Comparison of ENCODE assay signal across 21 cellular contexts in genomic region chr2:67625178-67625577, GRCh38.
DNase-seq lines count a peak whose midpoint lies in the region; ATAC-seq and TF ChIP-seq lines count a peak whose summit lies in the region.
"Had no signal": no experiment of that assay in that cellular context is flagged by ENCODE, and none has a peak within 500 bp of the region (broad histone marks: within the 10 kb centered on the region; RNA-seq: fewer than 3 reads in every experiment).

No MANE protein-coding gene starts in this region.

- peak overlapping the region in 1 of 2 experiments; percentile 62; a peak in 2 of 4 replicates for H3K27ac ChIP-seq in SK-N-SH (ENCODE audit: low read depth in 2 of 2, low read length in 1 of 2)
- H3K27ac ChIP-seq: 22Rv1, ascending aorta, KMS-11 had no signal

- H3K4me2 ChIP-seq in SK-N-SH, result no peak overlapping the region
- H3K4me2 ChIP-seq: KMS-11 had no signal

- DNase-seq in SK-N-SH (no peak), amniotic epithelial cell (ENCODE audit: low read depth) (peak; percentile 63), fibroblast of pulmonary artery (ENCODE audit: low read depth) (peak; percentile 70), renal cortical epithelial cell (ENCODE audit: low read depth) (peak; percentile 87), mucosa of descending colon (no peak), NCI-H2029 treated with DMSO at 0.1 percent for 48 hours (lab: John Stamatoyannopoulos, UW) (no peak)
- DNase-seq: activated CD4-positive, alpha-beta memory T cell treated with anti-CD3 and anti-CD28 coated beads, Interleukin-2, amount 10 ng/mL, durations not matched to agents 7 days and 5 days; activated CD4-positive, CD25-positive, alpha-beta regulatory T cell; activated effector memory CD4-positive, alpha-beta T cell treated with Interleukin-2 at 50 U/mL for 16 hours; Calu3; dermis blood vessel endothelial cell; heart right ventricle; NCI-H1436 treated with DMSO at 0.1 percent for 48 hours; NCI-H446 treated with DMSO at 0.1 percent for 48 hours; sigmoid colon had no signal

- H3K4me1 ChIP-seq in SK-N-SH (ENCODE audit: control insufficient read depth in 1 of 2, insufficient read depth in 2 of 2, low read depth in 1 of 2, low read length in 1 of 2) (peaks cover 0 to 6% of the 10 kb centered on the region in 2 experiments; a peak in 3 of 4 replicates), mucosa of descending colon (ENCODE audit: low read depth) (no peaks in the 10 kb centered on the region)
- H3K4me1 ChIP-seq: ascending aorta, heart right ventricle, sigmoid colon had no signal

- H3K79me2 ChIP-seq in SK-N-SH (ENCODE audit: insufficient read depth), result no peaks in the 10 kb centered on the region

- intact Hi-C loops in mucosa of descending colon (cut with DNase I, micrococcal nuclease), result no loop called here

- CTCF ChIA-PET in SK-N-SH (lab: Yijun Ruan, JAX), result no interaction called here

- TF ChIP-seq CTCF in SK-N-SH (IDR thresholded peaks at IDR 0.05), result no peak
- TF ChIP-seq CTCF in fibroblast of pulmonary artery (IDR thresholded peaks at IDR 0.05; ENCODE audit: low read length, missing control alignments), result no peak
- no peak for TF ChIP-seq CTCF in mucosa of descending colon (IDR thresholded peaks at IDR 0.05)

- H3K4me3 ChIP-seq in SK-N-SH (ENCODE audit: low read depth in 2 of 2, low read length in 1 of 2) (no peak overlapping the region), fibroblast of pulmonary artery (replicated peaks; ENCODE audit: low read depth, low read length) (no peak overlapping the region), mucosa of descending colon (no peak overlapping the region)
- H3K4me3 ChIP-seq: ascending aorta, GM12878, heart right ventricle, sigmoid colon had no signal

- no peaks in the 10 kb centered on the region for H3K27me3 ChIP-seq in SK-N-SH (ENCODE audit: insufficient read depth)
- H3K27me3 ChIP-seq: ascending aorta, heart right ventricle, sigmoid colon had no signal

- H3K9me3 ChIP-seq in SK-N-SH, result no peaks in the 10 kb centered on the region
- no peaks in the 10 kb centered on the region for H3K9me3 ChIP-seq in mucosa of descending colon
- H3K9me3 ChIP-seq: ascending aorta, sigmoid colon had no signal

- H3K36me3 ChIP-seq in SK-N-SH (replicated peaks in 1 of 2; ENCODE audit: control insufficient read depth in 1 of 2, insufficient read depth in 2 of 2, low read length in 1 of 2), result no peaks in the 10 kb centered on the region
- no peaks in the 10 kb centered on the region for H3K36me3 ChIP-seq in mucosa of descending colon (ENCODE audit: low read depth)
- H3K36me3 ChIP-seq: ascending aorta, heart right ventricle, sigmoid colon had no signal

- no peak for TF ChIP-seq EP300 in SK-N-SH (IDR thresholded peaks at IDR 0.05; ENCODE audit: borderline replicate concordance in 1 of 2, low read depth in 1 of 2, low read length in 1 of 2)

- ATAC-seq in SK-N-SH treated with all-trans-retinoic acid at 6 μM for 48 hours, result no peak
- no peak for ATAC-seq in mucosa of descending colon
- ATAC-seq in GM18498 (IDR thresholded peaks at IDR 0.05; ENCODE audit: unreplicated experiment), result no peak
- ATAC-seq: GM12878 had no signal

- POLR2A ChIA-PET in SK-N-SH (lab: Yijun Ruan, JAX), result no interaction called here

- no peak for TF ChIP-seq RAD21 in SK-N-SH (IDR thresholded peaks at IDR 0.05; ENCODE audit: low read length)

- peak overlapping the region; percentile 49; the same call in 1 of the 2 replicates for H2AFZ ChIP-seq in SK-N-SH (ENCODE audit: low read depth)

- H3K9ac ChIP-seq in SK-N-SH, result no peak overlapping the region
- H3K9ac ChIP-seq: KMS-11 had no signal

- peaks cover 8% of the 10 kb centered on the region for H3F3A ChIP-seq in SK-N-SH (replicated peaks; ENCODE audit: insufficient read depth)

- H4K20me1 ChIP-seq in SK-N-SH (ENCODE audit: insufficient read depth), result no peaks in the 10 kb centered on the region

- no peaks in the 10 kb centered on the region for H3K9me2 ChIP-seq in SK-N-SH

TF ChIP-seq in SK-N-SH, 30 proteins besides CTCF, POLR2A, EP300 and RAD21 (continues in another document):
- TF ChIP-seq RXRA (IDR thresholded peaks at IDR 0.05; ENCODE audit: borderline replicate concordance, low read depth) (no peak), MAX (IDR thresholded peaks at IDR 0.05; ENCODE audit: low read depth) (no peak), PBX3 (IDR thresholded peaks at IDR 0.05) (no peak), YY1 (IDR thresholded peaks at IDR 0.05; ENCODE audit: low read depth) (no peak), REST (IDR thresholded peaks at IDR 0.05; ENCODE audit: low read depth, low read length) (no peak)

TF ChIP-seq in SK-N-SH treated with all-trans-retinoic acid at 6 μM for 48 hours, 23 proteins besides CTCF, POLR2A, EP300 and RAD21:
- no peak for TF ChIP-seq GLIS3 (CRISPR knock-in tag; IDR thresholded peaks at IDR 0.05)
- no peak for TF ChIP-seq PATZ1 (CRISPR knock-in tag; IDR thresholded peaks at IDR 0.05; ENCODE audit: borderline replicate concordance)

Comparison
In these comparisons a context has a peak if more than half of its experiments do, and no peak if none do; other contexts are left out.
1. DNase-seq: peak in amniotic epithelial cell (single experiment), fibroblast of pulmonary artery (single experiment) and renal cortical epithelial cell (single experiment); none in SK-N-SH (single experiment), mucosa of descending colon (0 of 3) and NCI-H2029 treated with DMSO at 0.1 percent for 48 hours (single experiment).